Comparison of ENCODE assay signal across 18 cellular contexts in the genomic region with DNA sequence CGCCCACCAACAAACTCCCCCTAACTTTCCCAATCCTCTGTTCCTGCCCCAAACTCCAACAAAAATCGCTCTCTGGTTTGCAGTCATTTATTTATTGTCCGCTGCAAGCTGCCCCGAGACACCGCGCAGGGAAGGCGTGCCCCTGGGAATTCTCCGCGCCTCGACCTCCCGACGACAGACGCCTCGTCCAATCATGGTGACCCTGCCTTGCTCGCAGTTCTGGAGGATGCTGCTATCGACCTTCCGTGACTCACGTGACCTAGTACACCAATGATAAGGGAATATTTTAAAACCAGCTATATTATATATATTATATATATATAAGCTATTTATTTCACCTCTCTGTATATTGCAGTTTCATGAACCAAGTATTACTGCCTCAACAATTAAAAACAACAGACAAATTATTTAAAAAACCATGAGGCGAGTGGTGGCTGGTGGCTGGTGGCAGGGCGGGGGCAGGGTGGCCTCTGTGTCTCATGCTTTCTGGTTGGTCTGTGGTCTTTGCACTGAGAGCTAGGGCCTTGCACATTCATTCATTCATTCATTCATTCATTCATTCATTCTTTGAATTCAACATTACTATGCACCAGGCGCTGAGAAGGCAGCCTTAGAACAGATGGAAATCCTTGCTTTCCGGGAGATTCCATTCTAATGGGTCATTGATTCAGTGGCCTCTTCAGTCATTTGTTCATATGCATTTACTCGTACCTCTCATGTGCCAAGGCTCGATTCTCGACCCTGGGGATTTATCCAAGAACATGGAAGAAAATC. TPM values are rescaled to one million over a fixed set of nuclear protein-coding genes. Genes with fewer than 3 reads are reported as not detected.
A peak's percentile ranks its signal among the peaks of the same experiment; 100 is the strongest.
DNase-seq lines count a peak whose midpoint lies in the region; ATAC-seq and TF ChIP-seq lines count a peak whose summit lies in the region.
"Had no signal": no experiment of that assay in that cellular context is flagged by ENCODE, and none has a peak within 500 bp of the region (broad histone marks: within the 10 kb centered on the region; RNA-seq: fewer than 3 reads in every experiment).

No MANE protein-coding gene starts in this region.

- H4K8ac ChIP-seq in IMR-90 (ENCODE audit: low read depth in 2 of 2, low read length in 2 of 2): no peak overlapping the region

- no peak overlapping the region for H4K5ac ChIP-seq in IMR-90 (ENCODE audit: low read depth, low read length)

- no peak for DNase-seq in IMR-90
- DNase-seq in WTC11 (ENCODE audit: low spot score): no peak
- DNase-seq in osteoblast (ENCODE audit: insufficient read length, low spot score, missing footprints): peak; percentile 74
- no peak for DNase-seq in HFFc6
- DNase-seq in activated gamma-delta T cell treated with Interleukin-2 at 50 U/mL for 16 hours: no peak
- DNase-seq: AML-193; Caco-2; Calu3; CD4-positive, alpha-beta T cell; CD8-positive, alpha-beta T cell; DMS79 treated with DMSO at 0.1 percent for 48 hours; GF-D8 had no signal

- H2BK15ac ChIP-seq in IMR-90 (ENCODE audit: low read depth, low read length): no peak overlapping the region

- no peak overlapping the region for H3K9ac ChIP-seq in IMR-90 (ENCODE audit: low read depth, low read length)
- H3K9ac ChIP-seq: BLaER1 treated with 17β-estradiol and CSF1 and Interleukin-3, amounts not matched to agents 10 nM and 100 nM had no signal

- H2BK5ac ChIP-seq in IMR-90 (ENCODE audit: low read depth, low read length, poor library complexity, severe bottlenecking): no peak overlapping the region

- in situ Hi-C loops in IMR-90 (cut with MboI; ENCODE audit: low sequenced_read_pairs): no loop called here

- H3K79me2 ChIP-seq in osteoblast (ENCODE audit: insufficient read depth, low read length): no peaks in the 10 kb centered on the region

- intact Hi-C loops in IMR-90 (cut with micrococcal nuclease): no loop called here

- H3K9me3 Mint-ChIP-seq in WTC11: no peaks in the 10 kb centered on the region
- no peaks in the 10 kb centered on the region for H3K9me3 Mint-ChIP-seq in HFFc6
- H3K9me3 Mint-ChIP-seq: CD4-positive, alpha-beta T cell; CD8-positive, alpha-beta T cell had no signal

- H3K4me3 Mint-ChIP-seq in WTC11 (no peak overlapping the region), HFFc6 (no peak overlapping the region)
- H3K4me3 Mint-ChIP-seq: B cell; CD4-positive, alpha-beta T cell; CD8-positive, alpha-beta T cell had no signal

- H3K18ac ChIP-seq in IMR-90 (ENCODE audit: low read depth, low read length): no peak overlapping the region

- no peak for TF ChIP-seq POLR2A in IMR-90 (IDR thresholded peaks at IDR 0.05; ENCODE audit: low read depth, low read length)

- CTCF ChIA-PET in IMR-90 (lab: Yijun Ruan, JAX): no interaction called here
- CTCF ChIA-PET in WTC11 (lab: Charles Lee): no interaction called here

- H4K91ac ChIP-seq in IMR-90 (ENCODE audit: insufficient read depth, low read depth, low read length): no peak overlapping the region

- dilution Hi-C loops in IMR-90 (cut with HindIII; ENCODE audit: low sequenced_read_pairs, unreplicated experiment): no loop called here

- no peak for ATAC-seq in IMR-90 (ENCODE audit: low read depth)
- ATAC-seq in WTC11: no peak
- ATAC-seq: A549; CD8-positive, alpha-beta T cell had no signal

- H2AK9ac ChIP-seq in IMR-90 (replicated peaks; ENCODE audit: low read depth, low read length, poor library complexity): no peak overlapping the region

- no peak overlapping the region for H3K4ac ChIP-seq in IMR-90 (ENCODE audit: low read depth, low read length)

- H3K9me3 ChIP-seq in IMR-90 (ENCODE audit: control insufficient read depth, insufficient read depth, low read length) (no peaks in the 10 kb centered on the region), osteoblast (ENCODE audit: low read depth, low read length) (no peaks in the 10 kb centered on the region)
- H3K9me3 ChIP-seq: A549; BLaER1 treated with 17β-estradiol and CSF1 and Interleukin-3, amounts not matched to agents 10 nM and 100 nM; Caco-2 had no signal

- H2BK20ac ChIP-seq in IMR-90 (ENCODE audit: low read depth, low read length): no peak overlapping the region

- H2AFZ ChIP-seq in IMR-90 (replicated peaks; ENCODE audit: low read length, poor library complexity) (peak overlapping the region; percentile 38), osteoblast (ENCODE audit: low read length) (no peak overlapping the region)

- no peaks in the 10 kb centered on the region for H4K20me1 ChIP-seq in IMR-90 (ENCODE audit: insufficient read depth, low read length)
- no peaks in the 10 kb centered on the region for H4K20me1 ChIP-seq in osteoblast (ENCODE audit: insufficient read depth, low read length)
- H4K20me1 ChIP-seq: BLaER1 treated with 17β-estradiol and CSF1 and Interleukin-3, amounts not matched to agents 10 nM and 100 nM had no signal

- H3K4me1 Mint-ChIP-seq in WTC11 (peaks cover 27% of the 10 kb centered on the region), HFFc6 (ENCODE audit: low read depth) (no peaks in the 10 kb centered on the region)
- H3K4me1 Mint-ChIP-seq: B cell had no signal

- no peaks in the 10 kb centered on the region for H3K36me3 Mint-ChIP-seq in WTC11
- H3K36me3 Mint-ChIP-seq in HFFc6 (ENCODE audit: low read depth): no peaks in the 10 kb centered on the region
- H3K36me3 Mint-ChIP-seq: CD8-positive, alpha-beta T cell had no signal

- H3K27me3 Mint-ChIP-seq in WTC11 (ENCODE audit: low read depth) (no peaks in the 10 kb centered on the region; the same call in 1 of the 2 replicates), HFFc6 (ENCODE audit: insufficient read depth) (peaks cover 9% of the 10 kb centered on the region)

- H3K79me1 ChIP-seq in IMR-90 (ENCODE audit: low read depth in 1 of 2, low read length in 2 of 2): no peaks in the 10 kb centered on the region

- no peak for TF ChIP-seq CTCF in IMR-90 (conservative IDR thresholded peaks at IDR 0.05; ENCODE audit: low read depth, low read length)
- no peak for TF ChIP-seq CTCF in WTC11 (IDR thresholded peaks at IDR 0.05)
- no peak for TF ChIP-seq CTCF in osteoblast (IDR thresholded peaks at IDR 0.05; ENCODE audit: extremely low read depth, low read depth, low read length)
- no peak for TF ChIP-seq CTCF in HFFc6 (IDR thresholded peaks at IDR 0.05)

- no peak overlapping the region for H3K56ac ChIP-seq in IMR-90 (ENCODE audit: extremely low read depth, insufficient read depth, low read length)

- no peak overlapping the region for H2AK5ac ChIP-seq in IMR-90 (ENCODE audit: low read depth, low read length)

- H3K14ac ChIP-seq in IMR-90 (replicated peaks; ENCODE audit: low read depth, low read length): no peak overlapping the region

- H3K4me2 ChIP-seq in IMR-90 (ENCODE audit: low read depth, low read length) (no peak overlapping the region), osteoblast (ENCODE audit: insufficient read depth, low read length) (no peak overlapping the region)
- H3K4me2 ChIP-seq: A549; BLaER1 treated with 17β-estradiol and CSF1 and Interleukin-3, amounts not matched to agents 10 nM and 100 nM had no signal

- H2BK120ac ChIP-seq in IMR-90 (ENCODE audit: low read depth, low read length): no peak overlapping the region

- H3K27ac Mint-ChIP-seq in WTC11 (peak overlapping the region; percentile 57; the same call in 1 of the 2 replicates), HFFc6 (no peak overlapping the region)
- H3K27ac Mint-ChIP-seq: B cell; CD4-positive, alpha-beta T cell; CD8-positive, alpha-beta T cell had no signal

- no peak overlapping the region for H3K4me3 ChIP-seq in IMR-90 (ENCODE audit: insufficient read depth, low read depth, low read length)
- no peak overlapping the region for H3K4me3 ChIP-seq in osteoblast (ENCODE audit: insufficient read depth, low read length)
- H3K4me3 ChIP-seq: A549; BLaER1 treated with 17β-estradiol and CSF1 and Interleukin-3, amounts not matched to agents 10 nM and 100 nM had no signal

- POLR2A ChIA-PET in IMR-90 (lab: Charles Lee; ENCODE audit: unreplicated experiment): no interaction called here
- POLR2A ChIA-PET in WTC11 (lab: Charles Lee): no interaction called here

- TF ChIP-seq RAD21 in IMR-90 (IDR thresholded peaks at IDR 0.05; ENCODE audit: low read length): no peak

- H3K27me3 ChIP-seq in IMR-90 (ENCODE audit: control insufficient read depth, insufficient read depth, low read length) (peaks cover 8% of the 10 kb centered on the region; the same call in 1 of the 2 replicates), osteoblast (ENCODE audit: insufficient read depth, low read length) (no peaks in the 10 kb centered on the region)

- no peaks in the 10 kb centered on the region for H3K9me1 ChIP-seq in IMR-90 (ENCODE audit: insufficient read depth, low read length)

- H3K23ac ChIP-seq in IMR-90 (ENCODE audit: low read depth, low read length): no peak overlapping the region

- BruUV-seq in IMR-90 (replicated peaks; lab: Mats Ljungman, UMichigan): no TSS peak

- 92 to 100% methylated on average over 1 to 14 of the region's 25 CpGs for WGBS in IMR-90 (ENCODE audit: extremely low coverage in 2 of 2, insufficient read length in 1 of 2), 2 experiments

- no peaks in the 10 kb centered on the region for H3K4me1 ChIP-seq in IMR-90 (ENCODE audit: control insufficient read depth, insufficient read depth, low read length)
- H3K4me1 ChIP-seq in osteoblast (ENCODE audit: insufficient read depth, low read length): no peaks in the 10 kb centered on the region
- H3K4me1 ChIP-seq: A549, Caco-2 had no signal

- no peak overlapping the region for H3K27ac ChIP-seq in IMR-90 (ENCODE audit: insufficient read depth, low read length)
- no peak overlapping the region for H3K27ac ChIP-seq in osteoblast (ENCODE audit: low read depth, low read length)
- H3K27ac ChIP-seq: 22Rv1; A549; BLaER1 treated with 17β-estradiol and CSF1 and Interleukin-3, amounts not matched to agents 10 nM and 100 nM; C4-2B had no signal

- no peaks in the 10 kb centered on the region for H3K36me3 ChIP-seq in IMR-90 (ENCODE audit: control insufficient read depth, insufficient read depth, low read length)
- no peaks in the 10 kb centered on the region for H3K36me3 ChIP-seq in osteoblast (ENCODE audit: insufficient read depth, low read length)
- H3K36me3 ChIP-seq: BLaER1 treated with 17β-estradiol and CSF1 and Interleukin-3, amounts not matched to agents 10 nM and 100 nM had no signal

TF ChIP-seq in IMR-90, 13 proteins besides CTCF, POLR2A, EP300 and RAD21 (continues in another document):
- TF ChIP-seq MAZ (IDR thresholded peaks at IDR 0.05; ENCODE audit: borderline replicate concordance, low read depth, low read length) (no peak), BHLHE40 (IDR thresholded peaks at IDR 0.05; ENCODE audit: low read depth, low read length) (no peak)

TF ChIP-seq in WTC11, 78 proteins besides CTCF, POLR2A, EP300 and RAD21 (continues in another document):
- no peak for TF ChIP-seq NFYB (CRISPR knock-in tag; conservative IDR thresholded peaks at IDR 0.05; ENCODE audit: low read depth)
- TF ChIP-seq RORB (CRISPR knock-in tag; IDR thresholded peaks at IDR 0.05): no peak

RNA-seq across cellular contexts. Expression of gene FGF18, which starts 37.9 kb away (rescaled TPM):
- total RNA-seq in IMR-90 (2012; rRNA removed): under 0.01 TPM in 1 of 2 replicates, not detected in the other
- polyA plus RNA-seq in IMR-90 (2012; rRNA removed): 0.15 and 0.22 TPM in 2 replicates
- polyA plus RNA-seq in IMR-90 (2012; cell fraction: cytosol; rRNA removed): 0.11 TPM in 1 of 2 replicates, not detected in the other
- 0.65 and 0.67 TPM in 2 replicates for polyA plus RNA-seq in IMR-90 (2012; cell fraction: nucleus; rRNA removed; ENCODE audit: low replicate concordance)
- total RNA-seq in WTC11 (2021): 0.72 to 1.4 TPM (median 0.87 TPM) in 3 replicates
- total RNA-seq in osteoblast: under 0.01 and 0.29 TPM in 2 replicates
- under 1 TPM in 2 of 6 experiments, not detected in 4; 0.16 to 0.17 TPM for total RNA-seq in HFFc6 (2021; fragmentation: NEBNext Ultra II Directional; extraction: Animal tissue kit (Norgen Biotek cat#: 25700))
- polyA plus RNA-seq: BJ had no signal
